8 cellular contexts compared by ENCODE assay signal in genomic region chr12:98595152-98595988, GRCh38. TPM values are rescaled to one million over a fixed set of nuclear protein-coding genes. Genes with fewer than 3 reads are reported as not detected.
A peak's percentile ranks its signal among the peaks of the same experiment; 100 is the strongest.
DNase-seq lines count a peak whose midpoint lies in the region; ATAC-seq, FAIRE-seq and TF ChIP-seq lines count a peak whose summit lies in the region.

No MANE protein-coding gene starts in this region.

- no peaks in the 10 kb centered on the region for H3K4me1 ChIP-seq in GM12878 (ENCODE audit: control insufficient read depth, insufficient read depth, low read length)
- H3K4me1 ChIP-seq in lower lobe of right lung, result peaks cover 25% of the 10 kb centered on the region
- peaks cover 15 to 32% (median 19%) of the 10 kb centered on the region in 4 donors for H3K4me1 ChIP-seq in upper lobe of left lung

- H3K9me3 Mint-ChIP-seq in IgD-negative memory B cell, result no peaks in the 10 kb centered on the region

- H3K9ac ChIP-seq in GM12878 (ENCODE audit: control insufficient read depth, insufficient read depth, low read length), result peak overlapping the region; percentile 99

- H3K27ac Mint-ChIP-seq in IgD-negative memory B cell, result peak overlapping the region; percentile 83 to 100 (median 100)

- TSS peak; percentile 65 for BruUV-seq in GM12878 (replicated peaks; lab: Mats Ljungman, UMichigan)

- SMC1A ChIA-PET in GM12878 (lab: Charles Lee; ENCODE audit: uncharacterized antibody, unreplicated experiment), result interaction anchor here (0.7 to 7.0 kb wide), 20 partner anchors 8 to 404 kb away, joined by 3 to 54 read pairs (median 6); partner anchors contain the start of genes APAF1 and IKBIP

- POLR2A ChIA-PET in GM12878 (lab: Charles Lee), result interaction anchor here (0.6 to 5.1 kb wide), 12 partner anchors 8 to 127 kb away, joined by 3 to 49 read pairs (median 6); partner anchors contain the start of genes APAF1 and IKBIP

- no peak for TF ChIP-seq RAD21 in GM12878 (IDR thresholded peaks at IDR 0.05; ENCODE audit: insufficient read depth, low read depth, low read length)

- H3K4me3 ChIP-seq in AG10803 (ENCODE audit: low read length) (peak overlapping the region; percentile 100), GM12878 (peak overlapping the region; percentile 87), lower lobe of right lung (peak overlapping the region; percentile 85), upper lobe of left lung (peak overlapping the region; percentile 72 to 91 (median 80))

- H3K27me3 Mint-ChIP-seq in IgD-negative memory B cell, result no peaks in the 10 kb centered on the region

- CTCF ChIA-PET in GM12878 (lab: Yijun Ruan, JAX), result interaction anchor here (0.6 to 5.3 kb wide), 18 partner anchors 10 to 179 kb away, joined by 3 to 48 read pairs (median 4); no protein-coding TSS in a partner anchor

- peaks cover 55% of the 10 kb centered on the region for H3K79me2 ChIP-seq in GM12878 (ENCODE audit: control insufficient read depth, insufficient read depth, low read length)

- H3K36me3 ChIP-seq in GM12878 (ENCODE audit: control insufficient read depth in 2 of 2, insufficient read depth in 2 of 2, low read length in 1 of 2) (peaks cover 4 to 26% of the 10 kb centered on the region in 2 experiments), lower lobe of right lung (peaks cover 50% of the 10 kb centered on the region), upper lobe of left lung (peaks cover 31 to 45% (median 34%) of the 10 kb centered on the region in 4 donors)

- WGBS in GM12878 (ENCODE audit: insufficient coverage, insufficient replicate concordance, low lambda C conversion rate, missing lambda C conversion rate), result 0% methylated on average over 5 of the region's 5 CpGs
- 34 to 35% methylated on average over 5 of the region's 5 CpGs for WGBS in upper lobe of left lung, 2 donors

- in situ Hi-C loops in GM12878 (cut with MboI), result no loop called here

- peak overlapping the region; percentile 90 to 99 (median 99) for H3K4me3 Mint-ChIP-seq in IgD-negative memory B cell

- no peaks in the 10 kb centered on the region for H3K36me3 Mint-ChIP-seq in IgD-negative memory B cell

- no peak overlapping the region for H2AFZ ChIP-seq in GM12878 (ENCODE audit: control insufficient read depth, low read depth, low read length)

- H3K9me3 ChIP-seq in GM12878 (replicated peaks; ENCODE audit: control insufficient read depth, insufficient read depth, low read length) (no peaks in the 10 kb centered on the region), lower lobe of right lung (no peaks in the 10 kb centered on the region), upper lobe of left lung (no peaks in the 10 kb centered on the region)

- peaks cover 22 to 28% (median 24%) of the 10 kb centered on the region in 3 donors for H3K4me1 Mint-ChIP-seq in IgD-negative memory B cell

- H3K4me2 ChIP-seq in GM12878 (ENCODE audit: control insufficient read depth, insufficient read depth), result peak overlapping the region; percentile 91

- RAD21 ChIA-PET in GM12878 (lab: Charles Lee; ENCODE audit: unreplicated experiment), result interaction anchor here (0.7 to 5.1 kb wide), 13 partner anchors 9 to 147 kb away, joined by 3 to 27 read pairs (median 4); partner anchors contain the start of genes APAF1 and IKBIP

- DNase-seq in AG10803 (ENCODE audit: low read depth) (peak; percentile 76), GM12878 (ENCODE audit: low read depth, low spot score) (no peak), lower lobe of right lung (no peak), upper lobe of left lung (no peak), DMS153 (lab: John Stamatoyannopoulos, UW) (no peak)

- intact Hi-C loops in GM12878 (cut with micrococcal nuclease; ENCODE audit: unreplicated experiment) (no loop called here), lower lobe of right lung (cut with DNase I) (no loop called here)

- TF ChIP-seq EP300 in GM12878 (IDR thresholded peaks at IDR 0.05; ENCODE audit: borderline replicate concordance in 1 of 2, control insufficient read depth in 1 of 2, low read depth in 2 of 2, low read length in 2 of 2) (no peak), upper lobe of left lung (IDR thresholded peaks at IDR 0.05) (no peak)

- ATAC-seq in GM12878 (peak; percentile 10), lower lobe of right lung (no peak), upper lobe of left lung (ENCODE audit: low FRiP score in 2 of 2) (no peak), HG02588 (IDR thresholded peaks at IDR 0.05; ENCODE audit: unreplicated experiment) (no peak), GM21423 (IDR thresholded peaks at IDR 0.05; ENCODE audit: unreplicated experiment) (no peak)

- no peak for TF ChIP-seq CTCF in AG10803 (conservative IDR thresholded peaks at IDR 0.05; ENCODE audit: low read length)
- no peak for TF ChIP-seq CTCF in GM12878 (IDR thresholded peaks at IDR 0.05 in 2 of 3, conservative IDR thresholded peaks at IDR 0.05 in 1 of 3; ENCODE audit: control insufficient read depth in 2 of 3, extremely low read depth in 1 of 3, insufficient read depth in 1 of 3, low read depth in 3 of 3, low read length in 3 of 3)
- no peak for TF ChIP-seq CTCF in lower lobe of right lung (IDR thresholded peaks at IDR 0.05)
- no peak for TF ChIP-seq CTCF in upper lobe of left lung (IDR thresholded peaks at IDR 0.05)

- H4K20me1 ChIP-seq in GM12878 (ENCODE audit: control insufficient read depth, insufficient read depth), result no peaks in the 10 kb centered on the region; the same call in 1 of the 2 replicates

- TF ChIP-seq POLR2A in GM12878 (IDR thresholded peaks at IDR 0.05; ENCODE audit: low read depth, low read length) (no peak), upper lobe of left lung (IDR thresholded peaks at IDR 0.05) (no peak)

- H3K27ac ChIP-seq in GM12878 (ENCODE audit: control insufficient read depth, insufficient read depth) (peak overlapping the region; percentile 4; the same call in 1 of the 2 replicates), lower lobe of right lung (peak overlapping the region; percentile 98), upper lobe of left lung (peak overlapping the region; percentile 95 to 99 (median 98))

- FAIRE-seq in GM12878 (lab: Jason Lieb, UNC), result no peak

- H3K27me3 ChIP-seq in GM12878 (replicated peaks in 1 of 2; ENCODE audit: control insufficient read depth in 2 of 2, insufficient read depth in 2 of 2, low read length in 1 of 2), result no peaks in the 10 kb centered on the region
- no peaks in the 10 kb centered on the region for H3K27me3 ChIP-seq in lower lobe of right lung (ENCODE audit: low read depth)
- no peaks in the 10 kb centered on the region for H3K27me3 ChIP-seq in upper lobe of left lung

RNA-seq across cellular contexts. Expression of gene SLC25A3, which starts 1.9 kb away (rescaled TPM):
- 232 TPM for polyA plus RNA-seq in IgD-negative memory B cell
- total RNA-seq in GM12878 (2013; cell fraction: nucleolus; rRNA removed), result 322 and 354 TPM in 2 replicates
- total RNA-seq in GM12878 (2014; rRNA removed), result 632 and 709 TPM in 2 replicates
- 533 and 555 TPM in 2 replicates for total RNA-seq in GM12878 (2014; rRNA removed; fragmentation: Illumina TruSeq; extraction: Trizol)
- 700 and 732 TPM in 2 replicates for total RNA-seq in GM12878 (2021)
- polyA plus RNA-seq in GM12878 (2011; ENCODE audit: low read depth), result 525 TPM
- 447 and 458 TPM in 2 replicates for polyA plus RNA-seq in GM12878 (2011; rRNA removed)
- 627 and 839 TPM in 2 replicates for polyA plus RNA-seq in GM12878 (2011; cell fraction: cytosol; rRNA removed)
- polyA plus RNA-seq in GM12878 (2011; cell fraction: nucleus; rRNA removed), result 512 and 611 TPM in 2 replicates
- polyA plus RNA-seq in GM12878 (2012), result 557 and 642 TPM in 2 replicates
- polyA plus RNA-seq in GM12878 (2014; fragmentation: Illumina TruSeq; extraction: Trizol), result 580 and 680 TPM in 2 replicates
- polyA plus RNA-seq in GM12878 (2014; fragmentation: Nextera tagmentation; extraction: Ambion mirVana), result 100 to 1,000 TPM; 314 to 677 TPM
- polyA plus RNA-seq in GM12878 (2014; rRNA removed), result 570 and 636 TPM in 2 replicates
- polyA plus RNA-seq in GM12878 (2016; fragmentation: Nextera tagmentation; extraction: Ambion mirVana), result 100 to 1,000 TPM; 598 to 663 TPM
- 503 and 520 TPM in 2 replicates for polyA minus RNA-seq in GM12878 (2011; rRNA and poly(A)+ RNA removed)
- polyA minus RNA-seq in GM12878 (2011; cell fraction: cytosol; rRNA and poly(A)+ RNA removed), result 263 and 277 TPM in 2 replicates
- 173 and 277 TPM in 2 replicates for polyA minus RNA-seq in GM12878 (2011; cell fraction: nucleus; rRNA and poly(A)+ RNA removed)
- 348 TPM for total RNA-seq in lower lobe of right lung
- total RNA-seq in upper lobe of left lung, result 100 to 1,000 TPM; 185 to 483 (median 347) TPM

RNA-seq across cellular contexts. Expression of gene IKBIP, which starts 49.2 kb away (rescaled TPM):
- polyA plus RNA-seq in IgD-negative memory B cell, result 9.7 TPM
- total RNA-seq in GM12878 (2013; cell fraction: nucleolus; rRNA removed), result 26.0 and 31.8 TPM in 2 replicates
- 18.2 and 20.9 TPM in 2 replicates for total RNA-seq in GM12878 (2014; rRNA removed)
- 25.5 and 27.3 TPM in 2 replicates for total RNA-seq in GM12878 (2014; rRNA removed; fragmentation: Illumina TruSeq; extraction: Trizol)
- total RNA-seq in GM12878 (2021), result 17.3 and 19.0 TPM in 2 replicates
- polyA plus RNA-seq in GM12878 (2011; ENCODE audit: low read depth), result 13.7 TPM
- polyA plus RNA-seq in GM12878 (2011; rRNA removed), result 20.9 and 36.8 TPM in 2 replicates
- 7.1 and 7.5 TPM in 2 replicates for polyA plus RNA-seq in GM12878 (2011; cell fraction: cytosol; rRNA removed)
- polyA plus RNA-seq in GM12878 (2011; cell fraction: nucleus; rRNA removed), result 6.6 and 7.4 TPM in 2 replicates
- polyA plus RNA-seq in GM12878 (2012), result 21.5 and 35.3 TPM in 2 replicates
- 17.8 and 21.6 TPM in 2 replicates for polyA plus RNA-seq in GM12878 (2014; fragmentation: Illumina TruSeq; extraction: Trizol)
- 10 to 100 TPM in 1 of 2 experiments, 1 to 10 TPM in 1; 5.4 to 12.2 TPM for polyA plus RNA-seq in GM12878 (2014; fragmentation: Nextera tagmentation; extraction: Ambion mirVana)
- polyA plus RNA-seq in GM12878 (2014; rRNA removed), result 15.1 and 18.7 TPM in 2 replicates
- polyA plus RNA-seq in GM12878 (2016; fragmentation: Nextera tagmentation; extraction: Ambion mirVana), result 10 to 100 TPM; 33.8 to 34.5 TPM
- 2.8 and 5.9 TPM in 2 replicates for polyA minus RNA-seq in GM12878 (2011; rRNA and poly(A)+ RNA removed)
- 5.1 and 5.5 TPM in 2 replicates for polyA minus RNA-seq in GM12878 (2011; cell fraction: cytosol; rRNA and poly(A)+ RNA removed)
- 3.1 and 4.7 TPM in 2 replicates for polyA minus RNA-seq in GM12878 (2011; cell fraction: nucleus; rRNA and poly(A)+ RNA removed)
- 13.4 TPM for total RNA-seq in lower lobe of right lung
- total RNA-seq in upper lobe of left lung, result 10 to 100 TPM in 3 of 6 donors, 1 to 10 TPM in 3; 1.0 to 17.8 (median 11.2) TPM

RNA-seq across cellular contexts. Expression of gene APAF1, which starts 49.7 kb away (rescaled TPM):
- polyA plus RNA-seq in IgD-negative memory B cell (10.6 TPM), GM12878 (2011; rRNA removed) (17.3 and 32.0 TPM in 2 replicates), GM12878 (2014; fragmentation: Illumina TruSeq; extraction: Trizol) (16.3 and 26.8 TPM in 2 replicates), GM12878 (2014; fragmentation: Nextera tagmentation; extraction: Ambion mirVana) (1 to 10 TPM; 4.2 to 5.0 TPM), GM12878 (2014; rRNA removed) (10.2 and 10.6 TPM in 2 replicates), GM12878 (2016; fragmentation: Nextera tagmentation; extraction: Ambion mirVana) (10 to 100 TPM in 1 of 2 experiments, 1 to 10 TPM in 1; 9.0 to 12.0 TPM)
- 60.6 and 72.2 TPM in 2 replicates for total RNA-seq in GM12878 (2013; cell fraction: nucleolus; rRNA removed)
- total RNA-seq in GM12878 (2014; rRNA removed) (19.0 and 20.6 TPM in 2 replicates), GM12878 (2014; rRNA removed; fragmentation: Illumina TruSeq; extraction: Trizol) (19.1 and 20.2 TPM in 2 replicates), GM12878 (2021) (13.5 and 18.0 TPM in 2 replicates), lower lobe of right lung (24.3 TPM), upper lobe of left lung (10 to 100 TPM; 11.1 to 25.9 (median 17.7) TPM)
- 4.6 TPM for polyA plus RNA-seq in GM12878 (2011; ENCODE audit: low read depth)
- 9.2 and 10.1 TPM in 2 replicates for polyA plus RNA-seq in GM12878 (2011; cell fraction: cytosol; rRNA removed)
- 11.3 and 12.8 TPM in 2 replicates for polyA plus RNA-seq in GM12878 (2011; cell fraction: nucleus; rRNA removed)
- polyA plus RNA-seq in GM12878 (2012), result 8.4 and 12.2 TPM in 2 replicates
- polyA minus RNA-seq in GM12878 (2011; rRNA and poly(A)+ RNA removed), result 22.7 and 27.2 TPM in 2 replicates
- polyA minus RNA-seq in GM12878 (2011; cell fraction: cytosol; rRNA and poly(A)+ RNA removed), result 10.9 and 14.4 TPM in 2 replicates
- 13.2 and 25.1 TPM in 2 replicates for polyA minus RNA-seq in GM12878 (2011; cell fraction: nucleus; rRNA and poly(A)+ RNA removed)

Comparison
In these comparisons a context has a peak if more than half of its experiments do, and no peak if none do; other contexts are left out.
1. H3K27ac ChIP-seq: peak in every context shown above with its lines; median percentile 98 in upper lobe of left lung; 98 in lower lobe of right lung; 4 in GM12878.